Comparison of ENCODE assay signal across 7 cellular contexts in genomic region chr14:25055005-25055404, GRCh38. TPM values are rescaled to one million over a fixed set of nuclear protein-coding genes. Genes with fewer than 3 reads are reported as not detected.
"Had no signal": no experiment of that assay in that cellular context is flagged by ENCODE, and none has a peak within 500 bp of the region (broad histone marks: within the 10 kb centered on the region; RNA-seq: fewer than 3 reads in every experiment).

No MANE protein-coding gene starts in this region.

- ATAC-seq: HCT116 had no signal

- H3K4me3 Mint-ChIP-seq: IgD-negative memory B cell had no signal

- H3K27ac Mint-ChIP-seq: IgD-negative memory B cell had no signal

- H3K9me3 ChIP-seq: HAP-1 had no signal

- H2AFZ ChIP-seq: GM23248 had no signal

- H3K4me1 ChIP-seq: HAP-1 had no signal

- H3K36me3 ChIP-seq: HAP-1 had no signal

- DNase-seq: GM23248, GOT3, H7 had no signal

- H3K9ac ChIP-seq: GM23248 had no signal

- FAIRE-seq: HTR-8/SVneo had no signal

- H3K27ac ChIP-seq: GM23248 had no signal

- H3K4me3 ChIP-seq: GM23248, HAP-1 had no signal

RNA-seq across cellular contexts. Expression of gene STXBP6, which starts 5.1 kb away (rescaled TPM):
- polyA plus RNA-seq: IgD-negative memory B cell had no signal
